In genomic region chr6:56357616-56358373, GRCh38 we compare ENCODE assay signal across 1 cellular context.
A peak's percentile ranks its signal among the peaks of the same experiment; 100 is the strongest.
TF ChIP-seq lines count a peak whose summit lies in the region.

No MANE protein-coding gene starts in this region.

TF ChIP-seq in SK-N-SH, 30 proteins besides CTCF, POLR2A, EP300 and RAD21 (continued from another document):
- TF ChIP-seq PBX3 (IDR thresholded peaks at IDR 0.05) = peak; percentile 96
- no peak for TF ChIP-seq GABPA (IDR thresholded peaks at IDR 0.05; ENCODE audit: low read depth)
- TF ChIP-seq USF2 (IDR thresholded peaks at IDR 0.05; ENCODE audit: borderline replicate concordance, low read depth, low read length) = no peak
- TF ChIP-seq FOXM1 (IDR thresholded peaks at IDR 0.05; ENCODE audit: low read depth) = peak; percentile 87
- TF ChIP-seq TAF1 (IDR thresholded peaks at IDR 0.05; ENCODE audit: borderline replicate concordance, low read depth, low read length) = no peak
- TF ChIP-seq POLR2AphosphoS5 (IDR thresholded peaks at IDR 0.05; ENCODE audit: low read depth, low read length) = peak; percentile 89
- TF ChIP-seq FOSL2 (IDR thresholded peaks at IDR 0.05; ENCODE audit: borderline replicate concordance, low read depth) = peak; percentile 84
- TF ChIP-seq MEF2A (IDR thresholded peaks at IDR 0.05; ENCODE audit: borderline replicate concordance, low read depth) = 0 out of 2 replicates have a peak, but pooled peaks have one; percentile 18
- TF ChIP-seq, protein P1, sequence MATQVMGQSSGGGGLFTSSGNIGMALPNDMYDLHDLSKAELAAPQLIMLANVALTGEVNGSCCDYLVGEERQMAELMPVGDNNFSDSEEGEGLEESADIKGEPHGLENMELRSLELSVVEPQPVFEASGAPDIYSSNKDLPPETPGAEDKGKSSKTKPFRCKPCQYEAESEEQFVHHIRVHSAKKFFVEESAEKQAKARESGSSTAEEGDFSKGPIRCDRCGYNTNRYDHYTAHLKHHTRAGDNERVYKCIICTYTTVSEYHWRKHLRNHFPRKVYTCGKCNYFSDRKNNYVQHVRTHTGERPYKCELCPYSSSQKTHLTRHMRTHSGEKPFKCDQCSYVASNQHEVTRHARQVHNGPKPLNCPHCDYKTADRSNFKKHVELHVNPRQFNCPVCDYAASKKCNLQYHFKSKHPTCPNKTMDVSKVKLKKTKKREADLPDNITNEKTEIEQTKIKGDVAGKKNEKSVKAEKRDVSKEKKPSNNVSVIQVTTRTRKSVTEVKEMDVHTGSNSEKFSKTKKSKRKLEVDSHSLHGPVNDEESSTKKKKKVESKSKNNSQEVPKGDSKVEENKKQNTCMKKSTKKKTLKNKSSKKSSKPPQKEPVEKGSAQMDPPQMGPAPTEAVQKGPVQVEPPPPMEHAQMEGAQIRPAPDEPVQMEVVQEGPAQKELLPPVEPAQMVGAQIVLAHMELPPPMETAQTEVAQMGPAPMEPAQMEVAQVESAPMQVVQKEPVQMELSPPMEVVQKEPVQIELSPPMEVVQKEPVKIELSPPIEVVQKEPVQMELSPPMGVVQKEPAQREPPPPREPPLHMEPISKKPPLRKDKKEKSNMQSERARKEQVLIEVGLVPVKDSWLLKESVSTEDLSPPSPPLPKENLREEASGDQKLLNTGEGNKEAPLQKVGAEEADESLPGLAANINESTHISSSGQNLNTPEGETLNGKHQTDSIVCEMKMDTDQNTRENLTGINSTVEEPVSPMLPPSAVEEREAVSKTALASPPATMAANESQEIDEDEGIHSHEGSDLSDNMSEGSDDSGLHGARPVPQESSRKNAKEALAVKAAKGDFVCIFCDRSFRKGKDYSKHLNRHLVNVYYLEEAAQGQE (IDR thresholded peaks at IDR 0.05; ENCODE audit: low read depth, low read length) = 0 out of 2 replicates have a peak, but pooled peaks have one; percentile 51
- peak; percentile 97 for TF ChIP-seq TEAD4 (IDR thresholded peaks at IDR 0.05; ENCODE audit: borderline replicate concordance, insufficient read depth)
- 0 out of 2 replicates have a peak, but pooled peaks have one; percentile 35 for TF ChIP-seq SIN3A (IDR thresholded peaks at IDR 0.05; ENCODE audit: borderline replicate concordance, low read depth, low read length)
- TF ChIP-seq TCF12 (IDR thresholded peaks at IDR 0.05) = peak; percentile 99
- TF ChIP-seq, protein P2, sequence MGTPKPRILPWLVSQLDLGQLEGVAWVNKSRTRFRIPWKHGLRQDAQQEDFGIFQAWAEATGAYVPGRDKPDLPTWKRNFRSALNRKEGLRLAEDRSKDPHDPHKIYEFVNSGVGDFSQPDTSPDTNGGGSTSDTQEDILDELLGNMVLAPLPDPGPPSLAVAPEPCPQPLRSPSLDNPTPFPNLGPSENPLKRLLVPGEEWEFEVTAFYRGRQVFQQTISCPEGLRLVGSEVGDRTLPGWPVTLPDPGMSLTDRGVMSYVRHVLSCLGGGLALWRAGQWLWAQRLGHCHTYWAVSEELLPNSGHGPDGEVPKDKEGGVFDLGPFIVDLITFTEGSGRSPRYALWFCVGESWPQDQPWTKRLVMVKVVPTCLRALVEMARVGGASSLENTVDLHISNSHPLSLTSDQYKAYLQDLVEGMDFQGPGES (IDR thresholded peaks at IDR 0.05; ENCODE audit: low read depth, low read length) = no peak
- no peak for TF ChIP-seq RFX5 (IDR thresholded peaks at IDR 0.05; ENCODE audit: low read length)
- TF ChIP-seq, protein P3, sequence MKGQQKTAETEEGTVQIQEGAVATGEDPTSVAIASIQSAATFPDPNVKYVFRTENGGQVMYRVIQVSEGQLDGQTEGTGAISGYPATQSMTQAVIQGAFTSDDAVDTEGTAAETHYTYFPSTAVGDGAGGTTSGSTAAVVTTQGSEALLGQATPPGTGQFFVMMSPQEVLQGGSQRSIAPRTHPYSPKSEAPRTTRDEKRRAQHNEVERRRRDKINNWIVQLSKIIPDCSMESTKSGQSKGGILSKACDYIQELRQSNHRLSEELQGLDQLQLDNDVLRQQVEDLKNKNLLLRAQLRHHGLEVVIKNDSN (IDR thresholded peaks at IDR 0.05; ENCODE audit: borderline replicate concordance, low read depth) = no peak
